In the genomic region with DNA sequence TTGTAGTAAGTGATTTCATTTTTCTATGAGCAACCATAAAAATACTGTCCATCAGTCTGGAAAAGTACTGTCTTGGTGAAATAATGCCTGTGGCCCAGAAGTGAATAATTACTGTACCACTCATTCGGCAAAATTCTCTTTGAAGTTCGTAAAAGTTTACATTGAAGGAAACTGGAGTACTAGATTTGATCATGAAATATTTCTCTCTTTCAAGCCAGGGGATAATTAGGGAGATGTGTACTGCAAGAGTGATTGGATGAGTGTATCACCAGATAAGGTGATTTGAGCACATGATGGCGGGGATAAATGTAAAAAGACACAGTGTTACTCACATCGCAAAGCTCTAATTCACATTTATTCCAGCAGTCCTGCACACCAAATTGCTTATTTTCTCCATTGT, we compare ENCODE assay signal across 36 cellular contexts.
"Had no signal": no experiment of that assay in that cellular context is flagged by ENCODE, and none has a peak within 500 bp of the region (broad histone marks: within the 10 kb centered on the region; RNA-seq: fewer than 3 reads in every experiment).

No MANE protein-coding gene starts in this region.

- H3K27me3 Mint-ChIP-seq: activated B cell treated with CpG ODN at 0.5 μM for 24 hours; activated CD8-positive, alpha-beta T cell treated with anti-CD3 and anti-CD28 coated beads for 36 hours; activated naive CD4-positive, alpha-beta T cell treated with anti-CD3 and anti-CD28 coated beads, Interleukin-2, amount 50 U/mL, for 24 hours; activated naive CD8-positive, alpha-beta T cell treated with anti-CD3 and anti-CD28 coated beads for 36 hours; activated naive CD8-positive, alpha-beta T cell treated with anti-CD3 and anti-CD28 coated beads, Interleukin-2, amount 50 U/mL, for 24 hours; activated T-helper 17 cell treated with anti-CD3 and anti-CD28 coated beads, Interleukin-2, amount 50 U/mL, for 72 hours; brain had no signal

- H3K27ac Mint-ChIP-seq: activated B cell treated with CpG ODN at 0.5 μM for 24 hours; activated CD8-positive, alpha-beta T cell treated with anti-CD3 and anti-CD28 coated beads for 36 hours; activated naive CD4-positive, alpha-beta T cell treated with anti-CD3 and anti-CD28 coated beads for 36 hours; activated naive CD4-positive, alpha-beta T cell treated with anti-CD3 and anti-CD28 coated beads, Interleukin-2, amount 50 U/mL, for 24 hours; activated naive CD8-positive, alpha-beta T cell treated with anti-CD3 and anti-CD28 coated beads for 36 hours; activated naive CD8-positive, alpha-beta T cell treated with anti-CD3 and anti-CD28 coated beads, Interleukin-2, amount 50 U/mL, for 24 hours; activated T-helper 17 cell treated with anti-CD3 and anti-CD28 coated beads, Interleukin-2, amount 50 U/mL, for 72 hours; brain; T-helper 2 cell treated with Interferon-gamma antibody and Interleukin-4, amounts not matched to agents 5 μg/mL and 100 μg/mL, for 36 hours had no signal

- DNase-seq: activated B cell treated with CpG ODN at 0.5 μM for 24 hours; activated CD4-positive, alpha-beta T cell treated with anti-CD3 and anti-CD28 coated beads for 48 hours; activated CD4-positive, alpha-beta T cell treated with anti-CD3 and anti-CD28 coated beads, Interleukin-2, amount 50 U/mL, for 1 hour; activated CD4-positive, alpha-beta T cell treated with anti-CD3 and anti-CD28 coated beads, Interleukin-2, amount 50 U/mL, for 48 hours; activated CD8-positive, alpha-beta memory T cell treated with anti-CD3 and anti-CD28 coated beads for 24 hours; activated CD8-positive, alpha-beta T cell treated with anti-CD3 and anti-CD28 coated beads for 36 hours; activated effector memory CD4-positive, alpha-beta T cell treated with Interleukin-2 at 50 U/mL for 16 hours; activated gamma-delta T cell treated with Interleukin-2 at 50 U/mL for 16 hours; activated naive CD4-positive, alpha-beta T cell treated with anti-CD3 and anti-CD28 coated beads for 36 hours; activated naive CD8-positive, alpha-beta T cell treated with anti-CD3 and anti-CD28 coated beads for 36 hours; activated naive CD8-positive, alpha-beta T cell treated with anti-CD3 and anti-CD28 coated beads, Interleukin-2, amount 50 U/mL, for 24 hours; activated T-cell treated with anti-CD3 and anti-CD28 coated beads, Interleukin-2, amount 50 U/mL, for 4 hours; adrenal gland; amygdala; aorta; central memory CD4-positive, alpha-beta T cell; cerebellar nuclear complex; colonic mucosa; effector CD8-positive, alpha-beta T cell; esophagus squamous epithelium; foreskin fibroblast; head of caudate nucleus; hippocampal formation; T1000; WERI-Rb-1 had no signal

- ATAC-seq: activated CD4-positive, CD25-positive, alpha-beta regulatory T cell treated with anti-CD3 and anti-CD28 coated beads, Interleukin-2, amount 50 U/mL, for 24 hours; activated CD8-positive, alpha-beta T cell treated with anti-CD3 and anti-CD28 coated beads for 36 hours; activated naive CD8-positive, alpha-beta T cell treated with anti-CD3 and anti-CD28 coated beads, Interleukin-2, amount 50 U/mL, for 24 hours; activated T-cell treated with anti-CD3 and anti-CD28 coated beads, Interleukin-2, amount 50 U/mL, for 4 hours; activated T-helper 17 cell treated with anti-CD3 and anti-CD28 coated beads, Interleukin-2, amount 50 U/mL, for 72 hours had no signal

- FAIRE-seq: endometrium, endothelial cell of umbilical vein, frontal cortex had no signal

- H3K4me1 Mint-ChIP-seq: activated B cell treated with CpG ODN at 0.5 μM for 24 hours; activated naive CD4-positive, alpha-beta T cell treated with anti-CD3 and anti-CD28 coated beads, Interleukin-2, amount 50 U/mL, for 24 hours; activated naive CD8-positive, alpha-beta T cell treated with anti-CD3 and anti-CD28 coated beads for 36 hours; activated naive CD8-positive, alpha-beta T cell treated with anti-CD3 and anti-CD28 coated beads, Interleukin-2, amount 50 U/mL, for 24 hours; activated T-helper 17 cell treated with anti-CD3 and anti-CD28 coated beads, Interleukin-2, amount 50 U/mL, for 72 hours had no signal

- H3K4me1 ChIP-seq: adrenal gland, breast epithelium, colonic mucosa, esophagus squamous epithelium had no signal

- H3K4me3 ChIP-seq: adrenal gland, breast epithelium, cardiac muscle cell, colonic mucosa, esophagus squamous epithelium had no signal

- H3K4me3 Mint-ChIP-seq: activated B cell treated with CpG ODN at 0.5 μM for 24 hours; activated CD8-positive, alpha-beta T cell treated with anti-CD3 and anti-CD28 coated beads for 36 hours; activated naive CD4-positive, alpha-beta T cell treated with anti-CD3 and anti-CD28 coated beads for 36 hours; activated naive CD4-positive, alpha-beta T cell treated with anti-CD3 and anti-CD28 coated beads, Interleukin-2, amount 50 U/mL, for 24 hours; activated naive CD8-positive, alpha-beta T cell treated with anti-CD3 and anti-CD28 coated beads for 36 hours; activated naive CD8-positive, alpha-beta T cell treated with anti-CD3 and anti-CD28 coated beads, Interleukin-2, amount 50 U/mL, for 24 hours; activated T-cell treated with anti-CD3 and anti-CD28 coated beads, Interleukin-2, amount 50 U/mL, for 4 hours; activated T-helper 17 cell treated with anti-CD3 and anti-CD28 coated beads, Interleukin-2, amount 50 U/mL, for 72 hours; brain; T-helper 2 cell treated with Interferon-gamma antibody and Interleukin-4, amounts not matched to agents 5 μg/mL and 100 μg/mL, for 36 hours had no signal

- H3K36me3 Mint-ChIP-seq: activated naive CD4-positive, alpha-beta T cell treated with anti-CD3 and anti-CD28 coated beads, Interleukin-2, amount 50 U/mL, for 24 hours; activated naive CD8-positive, alpha-beta T cell treated with anti-CD3 and anti-CD28 coated beads for 36 hours; brain had no signal

- H3K27ac ChIP-seq: adrenal gland, breast epithelium, cardiac muscle cell, colonic mucosa, epithelial cell of prostate, esophagus squamous epithelium, WERI-Rb-1 had no signal

- H3K36me3 ChIP-seq: adrenal gland, breast epithelium, cardiac muscle cell, colonic mucosa, esophagus squamous epithelium, WERI-Rb-1 had no signal

- H3K27me3 ChIP-seq: adrenal gland, breast epithelium, cardiac muscle cell, colonic mucosa, esophagus squamous epithelium had no signal

- H3K9me3 Mint-ChIP-seq: brain had no signal

- H3K9me3 ChIP-seq: adrenal gland, breast epithelium, colonic mucosa, esophagus squamous epithelium had no signal
